Comparison of ENCODE assay signal across 8 cellular contexts in genomic region chr7:131110294-131111080, GRCh38.
A peak's percentile ranks its signal among the peaks of the same experiment; 100 is the strongest.
DNase-seq lines count a peak whose midpoint lies in the region; ATAC-seq and TF ChIP-seq lines count a peak whose summit lies in the region.

No MANE protein-coding gene starts in this region.

- no peaks in the 10 kb centered on the region for H3K9me2 ChIP-seq in GM23248 (ENCODE audit: insufficient read depth)

- H3K27ac ChIP-seq in AG04450 (ENCODE audit: low read depth, low read length) = peak overlapping the region; percentile 94
- H3K27ac ChIP-seq in GM23248 = peak overlapping the region; percentile 99

- H3K9me3 Mint-ChIP-seq in activated B cell treated with CpG ODN at 0.5 μM for 24 hours (no peaks in the 10 kb centered on the region), glutamatergic neuron (ENCODE audit: unreplicated experiment) (peaks cover 15% of the 10 kb centered on the region)

- H3K9me3 ChIP-seq in AG04450 (ENCODE audit: control insufficient read depth, insufficient read depth, low read length) (no peaks in the 10 kb centered on the region; the same call in 1 of the 2 replicates), GM23248 (ENCODE audit: low read depth) (no peaks in the 10 kb centered on the region)

- peak overlapping the region; percentile 31; the same call in 1 of the 2 replicates for H2AFZ ChIP-seq in GM23248

- H3K27me3 ChIP-seq in AG04450 (ENCODE audit: control insufficient read depth, insufficient read depth, low read length) (no peaks in the 10 kb centered on the region), GM23248 (replicated peaks; ENCODE audit: insufficient read depth) (no peaks in the 10 kb centered on the region)

- H3K4me3 Mint-ChIP-seq in activated B cell treated with CpG ODN at 0.5 μM for 24 hours = peak overlapping the region; percentile 99
- H3K4me3 Mint-ChIP-seq in glutamatergic neuron (ENCODE audit: unreplicated experiment) = peak overlapping the region; percentile 80

- H3K27me3 Mint-ChIP-seq in activated B cell treated with CpG ODN at 0.5 μM for 24 hours (no peaks in the 10 kb centered on the region), glutamatergic neuron (ENCODE audit: unreplicated experiment) (peaks cover 7% of the 10 kb centered on the region)

- no peaks in the 10 kb centered on the region for H3K36me3 ChIP-seq in GM23248 (ENCODE audit: low read depth)

- H3K27ac Mint-ChIP-seq in activated B cell treated with CpG ODN at 0.5 μM for 24 hours (peak overlapping the region; percentile 78), glutamatergic neuron (ENCODE audit: unreplicated experiment) (peak overlapping the region; percentile 70)

- peaks cover 77% of the 10 kb centered on the region for H3K79me2 ChIP-seq in GM23248 (ENCODE audit: insufficient read depth)

- peak overlapping the region; percentile 72 for H3K4me3 ChIP-seq in AG04450 (ENCODE audit: low read depth, low read length)
- peak overlapping the region; percentile 92 for H3K4me3 ChIP-seq in GM23248

- CTCF ChIA-PET in AG04450 (lab: Charles Lee) (interaction anchor here (1.1 to 1.3 kb wide), 2 partner anchors 41 to 214 kb away, joined by 3 to 7 read pairs; no protein-coding TSS in a partner anchor), activated B cell treated with CpG ODN at 0.5 μM for 24 hours (lab: Charles Lee) (interaction anchor here (0.7 to 1.5 kb wide), 3 partner anchors 12 to 68 kb away, joined by 3 to 5 read pairs (median 5); no protein-coding TSS in a partner anchor)

- H3K9ac ChIP-seq in GM23248 = peak overlapping the region; percentile 98

- H4K20me1 ChIP-seq in GM23248 (ENCODE audit: insufficient read depth) = no peaks in the 10 kb centered on the region

- H3K4me1 ChIP-seq in GM23248 (ENCODE audit: insufficient read depth) = peaks cover 11% of the 10 kb centered on the region

- H3K36me3 Mint-ChIP-seq in activated B cell treated with CpG ODN at 0.5 μM for 24 hours (ENCODE audit: low read depth) = peaks cover 15% of the 10 kb centered on the region
- H3K36me3 Mint-ChIP-seq in glutamatergic neuron (ENCODE audit: unreplicated experiment) = peaks cover 4% of the 10 kb centered on the region

- 5 to 6% methylated on average over 12 of the region's 12 CpGs for WGBS in GM23248 (ENCODE audit: low coverage in 1 of 2, low lambda C conversion rate in 2 of 2, missing lambda C conversion rate in 2 of 2), 2 experiments

- H3K4me1 Mint-ChIP-seq in activated B cell treated with CpG ODN at 0.5 μM for 24 hours (peaks cover 52% of the 10 kb centered on the region), glutamatergic neuron (ENCODE audit: low read depth, unreplicated experiment) (peaks cover 13% of the 10 kb centered on the region)

- POLR2A ChIA-PET in AG04450 (lab: Yijun Ruan, JAX) = interaction anchor here (0.6 to 2.3 kb wide), 12 partner anchors 49 to 837 kb away, joined by 3 to 13 read pairs (median 4); partner anchors contain the start of gene MKLN1
- POLR2A ChIA-PET in activated B cell treated with CpG ODN at 0.5 μM for 24 hours (lab: Charles Lee) = interaction anchor here (0.5 to 4.9 kb wide), 10 partner anchors 13 to 312 kb away, joined by 3 to 51 read pairs (median 4); no protein-coding TSS in a partner anchor

- peaks cover 26% of the 10 kb centered on the region for H3F3A ChIP-seq in GM23248 (ENCODE audit: insufficient read depth)

- in situ Hi-C loops in GM23248 (cut with MboI) = no loop called here

- intact Hi-C loops in activated B cell treated with CpG ODN at 0.5 μM for 24 hours (cut with micrococcal nuclease) = loop anchor here (1.0 kb wide), 1 partner anchor 125 kb away; no protein-coding TSS in a partner anchor

- H3K4me2 ChIP-seq in GM23248 (ENCODE audit: unreplicated experiment) = peak overlapping the region; percentile 98

- ATAC-seq in activated B cell treated with CpG ODN at 0.5 μM for 24 hours (ENCODE audit: low read depth) = no peak
- no peak for ATAC-seq in GM18511 (IDR thresholded peaks at IDR 0.05; ENCODE audit: unreplicated experiment)
- ATAC-seq in GM18498 (IDR thresholded peaks at IDR 0.05; ENCODE audit: unreplicated experiment) = no peak

- no peak for TF ChIP-seq CTCF in AG04450 (IDR thresholded peaks at IDR 0.05; ENCODE audit: low read depth, low read length)
- TF ChIP-seq CTCF in activated B cell treated with CpG ODN at 0.5 μM for 24 hours (IDR thresholded peaks at IDR 0.05) = no peak
- no peak for TF ChIP-seq CTCF in glutamatergic neuron (IDR thresholded peaks at IDR 0.05; ENCODE audit: partially characterized antibody, unreplicated experiment)

- no peak for DNase-seq in AG04450 (ENCODE audit: low read depth, low spot score)
- peak; percentile 77 for DNase-seq in GM23248
- DNase-seq in activated B cell treated with CpG ODN at 0.5 μM for 24 hours = no peak
- DNase-seq in glutamatergic neuron = no peak
- peak; percentile 54 for DNase-seq in pons (ENCODE audit: low spot score)
- DNase-seq in NCI-H187 (lab: John Stamatoyannopoulos, UW) = no peak

Comparison
In these comparisons a context has a peak if more than half of its experiments do, and no peak if none do; other contexts are left out.
1. DNase-seq: peak in GM23248 (single experiment) and pons (single experiment); none in AG04450 (single experiment), activated B cell treated with CpG ODN at 0.5 μM for 24 hours (single experiment), glutamatergic neuron (single experiment) and NCI-H187 (0 of 2).